In genomic region chr21:34889537-34890257, GRCh38 we compare ENCODE assay signal across 8 cellular contexts.
A peak's percentile ranks its signal among the peaks of the same experiment; 100 is the strongest.
DNase-seq lines count a peak whose midpoint lies in the region; ATAC-seq, FAIRE-seq and TF ChIP-seq lines count a peak whose summit lies in the region.

No MANE protein-coding gene starts in this region.

- peaks cover 15% of the 10 kb centered on the region for H3K36me3 Mint-ChIP-seq in activated CD4-positive, alpha-beta memory T cell treated with anti-CD3 and anti-CD28 coated beads, Interleukin-2, amount 10 ng/mL, durations not matched to agents 7 days and 5 days (ENCODE audit: low read depth)

- peaks cover 42% of the 10 kb centered on the region for H3K4me1 Mint-ChIP-seq in activated CD4-positive, alpha-beta memory T cell treated with anti-CD3 and anti-CD28 coated beads, Interleukin-2, amount 10 ng/mL, durations not matched to agents 7 days and 5 days

- H3K36me3 ChIP-seq in H1 (ENCODE audit: control insufficient read depth in 2 of 4, insufficient read depth in 4 of 4, low read length in 3 of 4) (no peaks in the 10 kb centered on the region; a peak in 1 of 8 replicates), mucosa of descending colon (ENCODE audit: low read depth) (no peaks in the 10 kb centered on the region)

- DNase-seq in AG10803 (ENCODE audit: low read depth) (peak; percentile 88), NCI-H69 (lab: John Stamatoyannopoulos, UW) (peak; percentile 79), H1 (ENCODE audit: low read depth in 1 of 2, low spot score in 2 of 2) (peak in 1 of 2 experiments; percentile 80), mucosa of descending colon (peak; percentile 85 to 90 (median 90))
- DNase-seq in activated CD4-positive, alpha-beta memory T cell treated with anti-CD3 and anti-CD28 coated beads, Interleukin-2, amount 10 ng/mL, durations not matched to agents 7 days and 5 days = peak; percentile 79
- DNase-seq in stimulated activated CD8-positive, alpha-beta memory T cell treated with anti-CD3 and anti-CD28 coated beads, Interleukin-4, amount 100 ng/mL, for 48 hours = peak; percentile 83

- no peaks in the 10 kb centered on the region for H3K79me1 ChIP-seq in H1 (ENCODE audit: low read depth, low read length)

- H3K18ac ChIP-seq in H1 (ENCODE audit: extremely low read depth, low read length) = no peak overlapping the region

- H3K4me3 ChIP-seq in AG10803 (ENCODE audit: low read length) (peak overlapping the region; percentile 73), H1 (ENCODE audit: extremely low read depth in 1 of 4, insufficient read depth in 2 of 4, low read depth in 3 of 4, low read length in 4 of 4) (peak overlapping the region; percentile 43 to 73 (median 56)), mucosa of descending colon (peak overlapping the region; percentile 38)

- peak overlapping the region; percentile 83; the same call in 1 of the 2 replicates for H4K8ac ChIP-seq in H1 (ENCODE audit: extremely low read depth, insufficient read depth, low read length)

- no peak overlapping the region for H2BK20ac ChIP-seq in H1 (ENCODE audit: low read length)

- H3K9me3 ChIP-seq in H1 (ENCODE audit: insufficient read depth in 2 of 2, low read depth in 1 of 2, low read length in 1 of 2) (no peaks in the 10 kb centered on the region), mucosa of descending colon (no peaks in the 10 kb centered on the region)

- no peak overlapping the region for H3K14ac ChIP-seq in H1 (ENCODE audit: insufficient read length)

- H3K4ac ChIP-seq in H1 (replicated peaks; ENCODE audit: insufficient read length, low read depth, low read length) = no peak overlapping the region

- TF ChIP-seq RAD21 in H1 (IDR thresholded peaks at IDR 0.05 in 1 of 2, conservative IDR thresholded peaks at IDR 0.05 in 1 of 2; ENCODE audit: low read depth in 2 of 2, low read length in 2 of 2) = peak; percentile 66 to 86

- peaks cover 3 to 15% (median 9%) of the 10 kb centered on the region in 4 experiments; a peak in 6 of 7 replicates for H3K4me1 ChIP-seq in H1 (replicated peaks in 1 of 4; ENCODE audit: control insufficient read depth in 3 of 4, insufficient read depth in 4 of 4, low read length in 3 of 4)
- H3K4me1 ChIP-seq in mucosa of descending colon (ENCODE audit: low read depth) = peaks cover 7% of the 10 kb centered on the region

- ATAC-seq in GM18907 (IDR thresholded peaks at IDR 0.05; ENCODE audit: unreplicated experiment) (peak; percentile 45), HG03103 (IDR thresholded peaks at IDR 0.05; ENCODE audit: low read depth, unreplicated experiment) (peak; percentile 37), mucosa of descending colon (peak; percentile 71)

- no peak overlapping the region for H3K56ac ChIP-seq in H1 (replicated peaks; ENCODE audit: insufficient read length, low read depth, low read length)

- no peak overlapping the region for H3K9ac ChIP-seq in H1 (replicated peaks in 1 of 4; ENCODE audit: extremely low read depth in 1 of 4, low read depth in 3 of 4, low read length in 3 of 4)

- H3K27ac Mint-ChIP-seq in activated CD4-positive, alpha-beta memory T cell treated with anti-CD3 and anti-CD28 coated beads, Interleukin-2, amount 10 ng/mL, durations not matched to agents 7 days and 5 days = peak overlapping the region; percentile 92

- H4K20me1 ChIP-seq in H1 (replicated peaks in 1 of 2; ENCODE audit: control insufficient read depth in 1 of 2, insufficient read depth in 2 of 2, low read length in 2 of 2) = peaks cover 2 to 21% of the 10 kb centered on the region in 2 experiments

- no peak overlapping the region for H2BK15ac ChIP-seq in H1 (ENCODE audit: low read length)

- H4K91ac ChIP-seq in H1 (replicated peaks; ENCODE audit: insufficient read length, low read length) = no peak overlapping the region

- H3K27me3 Mint-ChIP-seq in activated CD4-positive, alpha-beta memory T cell treated with anti-CD3 and anti-CD28 coated beads, Interleukin-2, amount 10 ng/mL, durations not matched to agents 7 days and 5 days = peaks cover 2% of the 10 kb centered on the region

- H2BK12ac ChIP-seq in H1 (ENCODE audit: low read depth, low read length) = no peak overlapping the region

- H3K27me3 ChIP-seq in H1 (replicated peaks in 1 of 4; ENCODE audit: control insufficient read depth in 3 of 4, extremely low read depth in 1 of 4, insufficient read depth in 3 of 4, low read length in 3 of 4) = peaks cover 34 to 81% (median 65%) of the 10 kb centered on the region in 4 experiments

- no peak overlapping the region for H2AK5ac ChIP-seq in H1 (ENCODE audit: low read depth, low read length)

- no peak for FAIRE-seq in H1 (lab: Jason Lieb, UNC)

- POLR2A ChIA-PET in activated CD4-positive, alpha-beta memory T cell treated with anti-CD3 and anti-CD28 coated beads, Interleukin-2, amount 10 ng/mL, durations not matched to agents 7 days and 5 days (lab: Charles Lee) = interaction anchor here (0.6 to 16.0 kb wide), 28 partner anchors 8 to 511 kb away, joined by 3 to 623 read pairs (median 6); partner anchors contain the start of gene RUNX1
- POLR2A ChIA-PET in H1 (lab: Charles Lee; ENCODE audit: partially characterized antibody) = interaction anchor here (0.6 to 1.3 kb wide), 4 partner anchors 23 to 511 kb away, joined by 3 to 4 read pairs (median 3); no protein-coding TSS in a partner anchor

- peak overlapping the region; percentile 84 to 97 for H3K4me2 ChIP-seq in H1 (ENCODE audit: insufficient read depth in 1 of 2, low read depth in 2 of 2, low read length in 2 of 2)

- H3K23me2 ChIP-seq in H1 (ENCODE audit: low read depth, low read length) = peaks cover 21% of the 10 kb centered on the region; the same call in 1 of the 2 replicates

- H3K27ac ChIP-seq in H1 (ENCODE audit: low read depth, low read length) = no peak overlapping the region

- intact Hi-C loops in mucosa of descending colon (cut with DNase I, micrococcal nuclease) = loop anchor here (5.0 to 10.0 kb wide), 3 partner anchors 95 to 513 kb away; partner anchors contain the start of gene RUNX1 (in 1 of the 2)

- no peak overlapping the region for H2BK5ac ChIP-seq in H1 (ENCODE audit: low read depth, low read length)

- H2BK120ac ChIP-seq in H1 (replicated peaks; ENCODE audit: low read depth, low read length) = no peak overlapping the region

- CTCF ChIA-PET in activated CD4-positive, alpha-beta memory T cell treated with anti-CD3 and anti-CD28 coated beads, Interleukin-2, amount 10 ng/mL, durations not matched to agents 7 days and 5 days (lab: Charles Lee) = interaction anchor here (0.7 to 8.7 kb wide), 34 partner anchors 10 to 727 kb away, joined by 3 to 161 read pairs (median 4); partner anchors contain the start of gene RUNX1
- CTCF ChIA-PET in H1 (lab: Charles Lee; ENCODE audit: partially characterized antibody) = interaction anchor here (0.6 to 3.0 kb wide), 18 partner anchors 31 to 950 kb away, joined by 3 to 13 read pairs (median 4); no protein-coding TSS in a partner anchor

- no peak overlapping the region for H4K5ac ChIP-seq in H1 (ENCODE audit: insufficient read length, low read depth, low read length)

- peak overlapping the region; percentile 67; the same call in 1 of the 2 replicates for H2AFZ ChIP-seq in H1 (ENCODE audit: low read length)

- peak overlapping the region; percentile 85 for H3K4me3 Mint-ChIP-seq in activated CD4-positive, alpha-beta memory T cell treated with anti-CD3 and anti-CD28 coated beads, Interleukin-2, amount 10 ng/mL, durations not matched to agents 7 days and 5 days

- H3K9me3 Mint-ChIP-seq in activated CD4-positive, alpha-beta memory T cell treated with anti-CD3 and anti-CD28 coated beads, Interleukin-2, amount 10 ng/mL, durations not matched to agents 7 days and 5 days = no peaks in the 10 kb centered on the region

- peak; percentile 32 for TF ChIP-seq CTCF in AG10803 (conservative IDR thresholded peaks at IDR 0.05; ENCODE audit: low read length)
- TF ChIP-seq CTCF in H1 (IDR thresholded peaks at IDR 0.05; ENCODE audit: control extremely low read depth in 1 of 3, insufficient read depth in 1 of 3, low read depth in 1 of 3, low read length in 3 of 3) = peak; percentile 66 to 78 (median 72)
- TF ChIP-seq CTCF in mucosa of descending colon (IDR thresholded peaks at IDR 0.05) = peak; percentile 82

- no peak for TF ChIP-seq EP300 in H1 (IDR thresholded peaks at IDR 0.05; ENCODE audit: borderline replicate concordance in 1 of 2, low read depth in 2 of 2, low read length in 2 of 2)

- H3K23ac ChIP-seq in H1 (ENCODE audit: insufficient read length) = no peak overlapping the region

- H3K79me2 ChIP-seq in H1 (ENCODE audit: control insufficient read depth in 1 of 2, insufficient read depth in 2 of 2, low read length in 2 of 2) = no peaks in the 10 kb centered on the region

- TF ChIP-seq POLR2A in H1 (IDR thresholded peaks at IDR 0.05; ENCODE audit: control extremely low read depth in 1 of 2, low read depth in 2 of 2, low read length in 2 of 2) = no peak

- WGBS in H1 (ENCODE audit: extremely low coverage in 1 of 2, insufficient coverage in 1 of 2, insufficient read length in 1 of 2, insufficient replicate concordance in 2 of 2, low coverage in 1 of 2, low lambda C conversion rate in 2 of 2, missing lambda C conversion rate in 1 of 2), 2 experiments = 3% methylated on average over 15 of the region's 91 CpGs; no CpG with 5 or more reads in 1 of the 2 experiments

TF ChIP-seq in H1, 55 proteins besides CTCF, POLR2A, EP300 and RAD21:
- TF ChIP-seq MAX (IDR thresholded peaks at IDR 0.05) (peak; percentile 4; the same call in 1 of the 2 replicates), NRF1 (IDR thresholded peaks at IDR 0.05; ENCODE audit: low read depth, low read length) (no peak), RNF2 (IDR thresholded peaks at IDR 0.05; ENCODE audit: borderline replicate concordance, low read depth, low read length, missing control alignments, poor library complexity, severe bottlenecking) (peak; percentile 29), GTF2F1 (IDR thresholded peaks at IDR 0.05; ENCODE audit: borderline replicate concordance, low read depth, low read length) (no peak), SIN3A (conservative IDR thresholded peaks at IDR 0.05 in 1 of 2, IDR thresholded peaks at IDR 0.05 in 1 of 2; ENCODE audit: low read depth in 1 of 2, low read length in 2 of 2) (0 out of 4 replicates have a peak, but pooled peaks of 1 of the 2 experiments have one; percentile 28), EZH2 (IDR thresholded peaks at IDR 0.05; ENCODE audit: low read depth, low read length, severe bottlenecking) (peak; percentile 20), KDM4A (IDR thresholded peaks at IDR 0.05; ENCODE audit: low read depth, low read length, severe bottlenecking) (peak; percentile 90), RBBP5 (IDR thresholded peaks at IDR 0.05; ENCODE audit: borderline replicate concordance, low read depth, low read length) (0 out of 2 replicates have a peak, but pooled peaks have one; percentile 24), PHF8 (conservative IDR thresholded peaks at IDR 0.05; ENCODE audit: low read depth, low read length) (0 out of 2 replicates have a peak, but pooled peaks have one; percentile 33)

Comparison
In these comparisons a context has a peak if more than half of its experiments do, and no peak if none do; other contexts are left out.
1. CTCF ChIP-seq: peak in every context shown above with its lines; median percentile 82 in mucosa of descending colon; 72 in H1; 32 in AG10803.